Comparison of ENCODE assay signal across 8 cellular contexts in the genomic region with DNA sequence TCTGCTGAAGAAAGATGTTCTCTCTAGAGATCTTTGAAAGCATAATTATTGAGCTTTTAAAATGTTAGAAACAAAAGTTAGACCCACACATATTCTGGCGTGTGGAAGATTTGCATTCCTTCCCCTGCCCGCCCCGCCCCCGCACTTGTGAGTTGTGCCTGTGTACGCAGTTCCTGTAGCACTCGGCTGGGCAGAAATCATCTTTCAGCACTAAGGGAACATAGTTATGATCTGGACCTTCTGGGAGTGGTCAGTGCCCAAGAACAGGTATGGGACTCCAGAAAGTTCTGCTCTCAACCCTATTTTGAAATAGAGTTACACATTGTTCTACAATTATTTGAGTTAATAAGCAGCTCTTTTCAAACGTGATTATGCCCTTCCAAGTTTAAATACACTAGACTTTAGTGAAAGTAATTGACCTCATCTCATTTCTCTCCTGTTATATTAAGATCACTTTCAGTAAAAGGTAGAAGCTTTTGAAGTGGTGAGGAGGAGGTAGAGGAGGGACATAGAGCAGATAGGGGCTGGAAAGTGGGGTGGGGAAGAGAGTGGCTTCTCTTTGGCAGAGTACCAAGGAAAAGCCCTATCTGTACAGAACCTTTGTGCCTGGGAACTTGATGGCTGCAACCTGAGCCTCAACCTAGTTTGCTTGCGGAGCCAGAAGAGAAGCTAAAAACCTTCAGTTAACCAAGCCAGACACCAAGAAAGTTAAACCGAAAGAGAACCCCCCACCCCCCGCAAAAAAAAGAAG. TPM values are rescaled to one million over a fixed set of nuclear protein-coding genes. Genes with fewer than 3 reads are reported as not detected.
A peak's percentile ranks its signal among the peaks of the same experiment; 100 is the strongest.
DNase-seq lines count a peak whose midpoint lies in the region; ATAC-seq and TF ChIP-seq lines count a peak whose summit lies in the region.

No MANE protein-coding gene starts in this region.

- no peaks in the 10 kb centered on the region for H3K27me3 Mint-ChIP-seq in activated naive CD8-positive, alpha-beta T cell treated with anti-CD3 and anti-CD28 coated beads, Interleukin-2, amount 10 ng/mL, durations not matched to agents 7 days and 5 days

- H3K9me3 Mint-ChIP-seq in activated naive CD8-positive, alpha-beta T cell treated with anti-CD3 and anti-CD28 coated beads, Interleukin-2, amount 10 ng/mL, durations not matched to agents 7 days and 5 days = no peaks in the 10 kb centered on the region

- H3K9ac ChIP-seq in mucosa of stomach (ENCODE audit: low read length) = peak overlapping the region; percentile 10

- H3K4me3 ChIP-seq in mucosa of stomach (ENCODE audit: low read length) (no peak overlapping the region), upper lobe of right lung (peak overlapping the region; percentile 20)

- H3K36me3 ChIP-seq in mucosa of stomach (ENCODE audit: control insufficient read depth, insufficient read depth, low read length) (no peaks in the 10 kb centered on the region), upper lobe of right lung (no peaks in the 10 kb centered on the region)

- H3K4me3 Mint-ChIP-seq in activated naive CD8-positive, alpha-beta T cell treated with anti-CD3 and anti-CD28 coated beads, Interleukin-2, amount 10 ng/mL, durations not matched to agents 7 days and 5 days = peak overlapping the region; percentile 46

- H3K27ac ChIP-seq in upper lobe of right lung = peak overlapping the region; percentile 83

- POLR2A ChIA-PET in activated naive CD8-positive, alpha-beta T cell treated with anti-CD3 and anti-CD28 coated beads, Interleukin-2, amount 10 ng/mL, durations not matched to agents 7 days and 5 days (lab: Charles Lee) = interaction anchor here (0.5 to 1.6 kb wide), 3 partner anchors 31 to 64 kb away, joined by 3 to 4 read pairs (median 3); a partner anchor contains a TSS

- peaks cover 31% of the 10 kb centered on the region for H3K4me1 Mint-ChIP-seq in activated naive CD8-positive, alpha-beta T cell treated with anti-CD3 and anti-CD28 coated beads, Interleukin-2, amount 10 ng/mL, durations not matched to agents 7 days and 5 days

- peaks cover 14% of the 10 kb centered on the region for H3K4me1 ChIP-seq in mucosa of stomach (ENCODE audit: control insufficient read depth, insufficient read depth, low read length)
- peaks cover 34% of the 10 kb centered on the region for H3K4me1 ChIP-seq in upper lobe of right lung

- ATAC-seq in GM18861 (IDR thresholded peaks at IDR 0.05; ENCODE audit: unreplicated experiment) = peak; percentile 44
- peak; percentile 49 for ATAC-seq in activated naive CD8-positive, alpha-beta T cell treated with anti-CD3 and anti-CD28 coated beads, Interleukin-2, amount 10 ng/mL, durations not matched to agents 7 days and 5 days (ENCODE audit: low read depth)
- peak; percentile 91 for ATAC-seq in upper lobe of right lung
- no peak for ATAC-seq in GM19324 (IDR thresholded peaks at IDR 0.05; ENCODE audit: low FRiP score, unreplicated experiment)

- peak overlapping the region; percentile 60 for H3K27ac Mint-ChIP-seq in activated naive CD8-positive, alpha-beta T cell treated with anti-CD3 and anti-CD28 coated beads, Interleukin-2, amount 10 ng/mL, durations not matched to agents 7 days and 5 days

- TF ChIP-seq CTCF in upper lobe of right lung (IDR thresholded peaks at IDR 0.05) = no peak

- peaks cover 5% of the 10 kb centered on the region for H3K36me3 Mint-ChIP-seq in activated naive CD8-positive, alpha-beta T cell treated with anti-CD3 and anti-CD28 coated beads, Interleukin-2, amount 10 ng/mL, durations not matched to agents 7 days and 5 days

- no peaks in the 10 kb centered on the region for H3K27me3 ChIP-seq in mucosa of stomach (ENCODE audit: control insufficient read depth, insufficient read depth, low read length)
- H3K27me3 ChIP-seq in upper lobe of right lung = no peaks in the 10 kb centered on the region

- H3K9me3 ChIP-seq in mucosa of stomach (ENCODE audit: control insufficient read depth, low read length) = no peaks in the 10 kb centered on the region
- no peaks in the 10 kb centered on the region for H3K9me3 ChIP-seq in upper lobe of right lung

- intact Hi-C loops in upper lobe of right lung (cut with DNase I) = no loop called here

- DNase-seq in HT-29 (ENCODE audit: low spot score) (peak; percentile 32), upper lobe of right lung (peak; percentile 91), SHP77 treated with DMSO at 0.1 percent for 48 hours (lab: John Stamatoyannopoulos, UW) (no peak), AG08396 (ENCODE audit: low spot score) (no peak)
- DNase-seq in activated naive CD8-positive, alpha-beta T cell treated with anti-CD3 and anti-CD28 coated beads, Interleukin-2, amount 10 ng/mL, durations not matched to agents 7 days and 5 days = no peak

RNA-seq across cellular contexts. Expression of a gene that starts 5.7 kb away (rescaled TPM):
- 0.73 and 2.0 TPM in 2 replicates for total RNA-seq in HT-29 (2014; rRNA removed; shearing (Covaris generic))
- 10 to 100 TPM; 27.3 to 29.6 TPM for total RNA-seq in activated naive CD8-positive, alpha-beta T cell treated with anti-CD3 and anti-CD28 coated beads, Interleukin-2, amount 10 ng/mL, durations not matched to agents 7 days and 5 days
- 104 TPM for total RNA-seq in upper lobe of right lung

RNA-seq across cellular contexts. Expression of a gene that starts 34.9 kb away (rescaled TPM):
- 55.2 and 72.0 TPM in 2 replicates for total RNA-seq in HT-29 (2014; rRNA removed; shearing (Covaris generic))
- 10 to 100 TPM; 72.7 to 80.2 TPM for total RNA-seq in activated naive CD8-positive, alpha-beta T cell treated with anti-CD3 and anti-CD28 coated beads, Interleukin-2, amount 10 ng/mL, durations not matched to agents 7 days and 5 days
- total RNA-seq in upper lobe of right lung = 47.9 TPM

Comparison
In these comparisons a context has a peak if more than half of its experiments do, and no peak if none do; other contexts are left out.
1. DNase-seq: peak in HT-29 (single experiment) and upper lobe of right lung (single experiment); none in activated naive CD8-positive, alpha-beta T cell treated with anti-CD3 and anti-CD28 coated beads, Interleukin-2, amount 10 ng/mL, durations not matched to agents 7 days and 5 days (single experiment), SHP77 treated with DMSO at 0.1 percent for 48 hours (single experiment) and AG08396 (single experiment).